In the genomic region with DNA sequence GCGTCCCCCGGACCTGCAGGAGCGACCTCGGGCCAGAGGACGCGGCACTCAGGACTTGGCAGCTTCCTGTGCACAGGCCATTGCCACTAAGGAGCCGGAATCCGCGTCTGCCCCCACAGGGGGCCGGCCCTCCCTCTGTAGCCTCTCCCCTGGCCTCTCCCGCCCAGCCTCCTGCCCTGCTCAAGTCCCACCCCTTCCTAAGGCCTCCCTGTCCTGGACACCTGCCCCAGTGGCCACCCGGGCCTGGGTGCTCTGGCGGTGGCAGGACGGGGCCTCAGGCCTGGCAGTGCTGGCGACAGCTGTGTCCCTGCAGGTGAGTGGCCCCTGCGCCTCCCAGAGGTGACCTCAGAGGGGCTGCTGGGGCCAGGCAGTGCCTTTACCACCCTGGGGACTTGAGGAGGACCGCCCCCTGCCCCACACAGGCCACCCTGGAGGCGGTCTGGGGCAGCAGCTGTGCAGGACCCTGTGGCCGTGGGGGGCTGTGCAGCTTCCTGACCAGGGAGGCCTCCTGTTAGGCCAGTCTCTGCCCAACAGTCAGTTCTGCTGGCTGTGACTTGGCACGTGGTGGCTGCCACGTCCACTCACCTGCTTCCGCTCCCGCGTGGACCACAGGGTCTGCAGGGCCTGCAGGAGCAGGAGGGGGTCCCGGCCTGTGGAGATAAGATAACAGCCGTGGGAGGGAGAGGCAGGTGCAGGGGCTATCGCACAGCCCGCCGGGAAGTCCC, we compare ENCODE assay signal across 1 cellular context.
TF ChIP-seq lines count a peak whose summit lies in the region.

No MANE protein-coding gene starts in this region.

TF ChIP-seq in K562, 482 proteins besides CTCF, POLR2A, EP300 and RAD21 (continued from another document and continues in another):
- TF ChIP-seq, protein P1, sequence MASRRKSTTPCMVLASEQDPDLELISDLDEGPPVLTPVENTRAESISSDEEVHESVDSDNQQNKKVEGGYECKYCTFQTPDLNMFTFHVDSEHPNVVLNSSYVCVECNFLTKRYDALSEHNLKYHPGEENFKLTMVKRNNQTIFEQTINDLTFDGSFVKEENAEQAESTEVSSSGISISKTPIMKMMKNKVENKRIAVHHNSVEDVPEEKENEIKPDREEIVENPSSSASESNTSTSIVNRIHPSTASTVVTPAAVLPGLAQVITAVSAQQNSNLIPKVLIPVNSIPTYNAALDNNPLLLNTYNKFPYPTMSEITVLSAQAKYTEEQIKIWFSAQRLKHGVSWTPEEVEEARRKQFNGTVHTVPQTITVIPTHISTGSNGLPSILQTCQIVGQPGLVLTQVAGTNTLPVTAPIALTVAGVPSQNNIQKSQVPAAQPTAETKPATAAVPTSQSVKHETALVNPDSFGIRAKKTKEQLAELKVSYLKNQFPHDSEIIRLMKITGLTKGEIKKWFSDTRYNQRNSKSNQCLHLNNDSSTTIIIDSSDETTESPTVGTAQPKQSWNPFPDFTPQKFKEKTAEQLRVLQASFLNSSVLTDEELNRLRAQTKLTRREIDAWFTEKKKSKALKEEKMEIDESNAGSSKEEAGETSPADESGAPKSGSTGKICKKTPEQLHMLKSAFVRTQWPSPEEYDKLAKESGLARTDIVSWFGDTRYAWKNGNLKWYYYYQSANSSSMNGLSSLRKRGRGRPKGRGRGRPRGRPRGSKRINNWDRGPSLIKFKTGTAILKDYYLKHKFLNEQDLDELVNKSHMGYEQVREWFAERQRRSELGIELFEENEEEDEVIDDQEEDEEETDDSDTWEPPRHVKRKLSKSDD (conservative IDR thresholded peaks at IDR 0.05; ENCODE audit: low read length), result no peak
- no peak for TF ChIP-seq JUN (IDR thresholded peaks at IDR 0.05; ENCODE audit: borderline replicate concordance, low read depth, low read length)
- no peak for TF ChIP-seq JUN (CRISPR knock-in tag; IDR thresholded peaks at IDR 0.05; ENCODE audit: borderline replicate concordance)
- TF ChIP-seq, protein P2, sequence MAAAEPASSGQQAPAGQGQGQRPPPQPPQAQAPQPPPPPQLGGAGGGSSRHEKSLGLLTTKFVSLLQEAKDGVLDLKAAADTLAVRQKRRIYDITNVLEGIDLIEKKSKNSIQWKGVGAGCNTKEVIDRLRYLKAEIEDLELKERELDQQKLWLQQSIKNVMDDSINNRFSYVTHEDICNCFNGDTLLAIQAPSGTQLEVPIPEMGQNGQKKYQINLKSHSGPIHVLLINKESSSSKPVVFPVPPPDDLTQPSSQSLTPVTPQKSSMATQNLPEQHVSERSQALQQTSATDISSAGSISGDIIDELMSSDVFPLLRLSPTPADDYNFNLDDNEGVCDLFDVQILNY (CRISPR knock-in tag; IDR thresholded peaks at IDR 0.05), result no peak
- peak; percentile 24; the same call in 1 of the 2 replicates for TF ChIP-seq BHLHE40 (IDR thresholded peaks at IDR 0.05; ENCODE audit: low read length)
- TF ChIP-seq PHB2 (IDR thresholded peaks at IDR 0.05; ENCODE audit: low read depth), result no peak
- peak; percentile 74 for TF ChIP-seq TEAD4 (IDR thresholded peaks at IDR 0.05; ENCODE audit: low read length)
- TF ChIP-seq TEAD4 (CRISPR knock-in tag; IDR thresholded peaks at IDR 0.05; ENCODE audit: borderline replicate concordance), result no peak
- TF ChIP-seq, protein P3, sequence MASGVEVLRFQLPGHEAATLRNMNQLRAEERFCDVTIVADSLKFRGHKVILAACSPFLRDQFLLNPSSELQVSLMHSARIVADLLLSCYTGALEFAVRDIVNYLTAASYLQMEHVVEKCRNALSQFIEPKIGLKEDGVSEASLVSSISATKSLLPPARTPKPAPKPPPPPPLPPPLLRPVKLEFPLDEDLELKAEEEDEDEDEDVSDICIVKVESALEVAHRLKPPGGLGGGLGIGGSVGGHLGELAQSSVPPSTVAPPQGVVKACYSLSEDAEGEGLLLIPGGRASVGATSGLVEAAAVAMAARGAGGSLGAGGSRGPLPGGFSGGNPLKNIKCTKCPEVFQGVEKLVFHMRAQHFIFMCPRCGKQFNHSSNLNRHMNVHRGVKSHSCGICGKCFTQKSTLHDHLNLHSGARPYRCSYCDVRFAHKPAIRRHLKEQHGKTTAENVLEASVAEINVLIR (CRISPR knock-in tag; IDR thresholded peaks at IDR 0.05), result no peak
- no peak for TF ChIP-seq CBX8 (IDR thresholded peaks at IDR 0.05; ENCODE audit: borderline replicate concordance, extremely low read depth, low read depth, low read length, poor library complexity, severe bottlenecking)
- TF ChIP-seq NELFE (IDR thresholded peaks at IDR 0.05; ENCODE audit: insufficient read depth, insufficient read length), result no peak
- TF ChIP-seq, protein P4, sequence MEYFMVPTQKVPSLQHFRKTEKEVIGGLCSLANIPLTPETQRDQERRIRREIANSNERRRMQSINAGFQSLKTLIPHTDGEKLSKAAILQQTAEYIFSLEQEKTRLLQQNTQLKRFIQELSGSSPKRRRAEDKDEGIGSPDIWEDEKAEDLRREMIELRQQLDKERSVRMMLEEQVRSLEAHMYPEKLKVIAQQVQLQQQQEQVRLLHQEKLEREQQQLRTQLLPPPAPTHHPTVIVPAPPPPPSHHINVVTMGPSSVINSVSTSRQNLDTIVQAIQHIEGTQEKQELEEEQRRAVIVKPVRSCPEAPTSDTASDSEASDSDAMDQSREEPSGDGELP (CRISPR knock-in tag; IDR thresholded peaks at IDR 0.05; ENCODE audit: borderline replicate concordance), result peak; percentile 71; the same call in 1 of the 2 replicates
- no peak; the same call in 1 of the 2 replicates for TF ChIP-seq GATA2 (CRISPR knock-in tag; IDR thresholded peaks at IDR 0.05)
- peak; percentile 84 for TF ChIP-seq ARID1B (IDR thresholded peaks at IDR 0.05)
- no peak for TF ChIP-seq CBX3 (IDR thresholded peaks at IDR 0.05; ENCODE audit: borderline replicate concordance in 1 of 2, low read length in 2 of 2)
- TF ChIP-seq, protein P5, sequence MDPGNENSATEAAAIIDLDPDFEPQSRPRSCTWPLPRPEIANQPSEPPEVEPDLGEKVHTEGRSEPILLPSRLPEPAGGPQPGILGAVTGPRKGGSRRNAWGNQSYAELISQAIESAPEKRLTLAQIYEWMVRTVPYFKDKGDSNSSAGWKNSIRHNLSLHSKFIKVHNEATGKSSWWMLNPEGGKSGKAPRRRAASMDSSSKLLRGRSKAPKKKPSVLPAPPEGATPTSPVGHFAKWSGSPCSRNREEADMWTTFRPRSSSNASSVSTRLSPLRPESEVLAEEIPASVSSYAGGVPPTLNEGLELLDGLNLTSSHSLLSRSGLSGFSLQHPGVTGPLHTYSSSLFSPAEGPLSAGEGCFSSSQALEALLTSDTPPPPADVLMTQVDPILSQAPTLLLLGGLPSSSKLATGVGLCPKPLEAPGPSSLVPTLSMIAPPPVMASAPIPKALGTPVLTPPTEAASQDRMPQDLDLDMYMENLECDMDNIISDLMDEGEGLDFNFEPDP (CRISPR knock-in tag; IDR thresholded peaks at IDR 0.05), result no peak
- TF ChIP-seq ZNF143 (CRISPR knock-in tag; IDR thresholded peaks at IDR 0.05), result 0 out of 2 replicates have a peak, but pooled peaks have one; percentile 53
- TF ChIP-seq SNIP1 (IDR thresholded peaks at IDR 0.05; ENCODE audit: low read depth), result no peak
- TF ChIP-seq NCOR1 (IDR thresholded peaks at IDR 0.05), result peak; percentile 68
- no peak for TF ChIP-seq ZNF431 (CRISPR knock-in tag; IDR thresholded peaks at IDR 0.05)
- TF ChIP-seq, protein P6, sequence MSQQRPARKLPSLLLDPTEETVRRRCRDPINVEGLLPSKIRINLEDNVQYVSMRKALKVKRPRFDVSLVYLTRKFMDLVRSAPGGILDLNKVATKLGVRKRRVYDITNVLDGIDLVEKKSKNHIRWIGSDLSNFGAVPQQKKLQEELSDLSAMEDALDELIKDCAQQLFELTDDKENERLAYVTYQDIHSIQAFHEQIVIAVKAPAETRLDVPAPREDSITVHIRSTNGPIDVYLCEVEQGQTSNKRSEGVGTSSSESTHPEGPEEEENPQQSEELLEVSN (IDR thresholded peaks at IDR 0.05; ENCODE audit: borderline replicate concordance in 1 of 2, extremely low read depth in 1 of 2, insufficient read depth in 1 of 2, insufficient read length in 1 of 2, low read depth in 1 of 2, low read length in 1 of 2, poor library complexity in 1 of 2, severe bottlenecking in 1 of 2), result no peak
- TF ChIP-seq PHTF2 (CRISPR knock-in tag; IDR thresholded peaks at IDR 0.05), result no peak
- TF ChIP-seq ZNF766 (CRISPR knock-in tag; conservative IDR thresholded peaks at IDR 0.05), result no peak
- TF ChIP-seq FOXA1 (IDR thresholded peaks at IDR 0.05; ENCODE audit: borderline replicate concordance), result no peak
- no peak for TF ChIP-seq HNRNPLL (IDR thresholded peaks at IDR 0.05; ENCODE audit: low read depth, low read length, poor library complexity, severe bottlenecking)
- TF ChIP-seq, protein P7, sequence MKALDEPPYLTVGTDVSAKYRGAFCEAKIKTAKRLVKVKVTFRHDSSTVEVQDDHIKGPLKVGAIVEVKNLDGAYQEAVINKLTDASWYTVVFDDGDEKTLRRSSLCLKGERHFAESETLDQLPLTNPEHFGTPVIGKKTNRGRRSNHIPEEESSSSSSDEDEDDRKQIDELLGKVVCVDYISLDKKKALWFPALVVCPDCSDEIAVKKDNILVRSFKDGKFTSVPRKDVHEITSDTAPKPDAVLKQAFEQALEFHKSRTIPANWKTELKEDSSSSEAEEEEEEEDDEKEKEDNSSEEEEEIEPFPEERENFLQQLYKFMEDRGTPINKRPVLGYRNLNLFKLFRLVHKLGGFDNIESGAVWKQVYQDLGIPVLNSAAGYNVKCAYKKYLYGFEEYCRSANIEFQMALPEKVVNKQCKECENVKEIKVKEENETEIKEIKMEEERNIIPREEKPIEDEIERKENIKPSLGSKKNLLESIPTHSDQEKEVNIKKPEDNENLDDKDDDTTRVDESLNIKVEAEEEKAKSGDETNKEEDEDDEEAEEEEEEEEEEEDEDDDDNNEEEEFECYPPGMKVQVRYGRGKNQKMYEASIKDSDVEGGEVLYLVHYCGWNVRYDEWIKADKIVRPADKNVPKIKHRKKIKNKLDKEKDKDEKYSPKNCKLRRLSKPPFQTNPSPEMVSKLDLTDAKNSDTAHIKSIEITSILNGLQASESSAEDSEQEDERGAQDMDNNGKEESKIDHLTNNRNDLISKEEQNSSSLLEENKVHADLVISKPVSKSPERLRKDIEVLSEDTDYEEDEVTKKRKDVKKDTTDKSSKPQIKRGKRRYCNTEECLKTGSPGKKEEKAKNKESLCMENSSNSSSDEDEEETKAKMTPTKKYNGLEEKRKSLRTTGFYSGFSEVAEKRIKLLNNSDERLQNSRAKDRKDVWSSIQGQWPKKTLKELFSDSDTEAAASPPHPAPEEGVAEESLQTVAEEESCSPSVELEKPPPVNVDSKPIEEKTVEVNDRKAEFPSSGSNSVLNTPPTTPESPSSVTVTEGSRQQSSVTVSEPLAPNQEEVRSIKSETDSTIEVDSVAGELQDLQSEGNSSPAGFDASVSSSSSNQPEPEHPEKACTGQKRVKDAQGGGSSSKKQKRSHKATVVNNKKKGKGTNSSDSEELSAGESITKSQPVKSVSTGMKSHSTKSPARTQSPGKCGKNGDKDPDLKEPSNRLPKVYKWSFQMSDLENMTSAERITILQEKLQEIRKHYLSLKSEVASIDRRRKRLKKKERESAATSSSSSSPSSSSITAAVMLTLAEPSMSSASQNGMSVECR (CRISPR knock-in tag; IDR thresholded peaks at IDR 0.05), result no peak
- peak; percentile 70 for TF ChIP-seq NFIC (IDR thresholded peaks at IDR 0.05)
- no peak for TF ChIP-seq ARHGAP35 (IDR thresholded peaks at IDR 0.05; ENCODE audit: partially characterized antibody)
- TF ChIP-seq ZNF239 (CRISPR knock-in tag; IDR thresholded peaks at IDR 0.05), result no peak
- no peak for TF ChIP-seq FOXJ3 (CRISPR knock-in tag; IDR thresholded peaks at IDR 0.05)
- peak; percentile 82 for TF ChIP-seq KLF16 (IDR thresholded peaks at IDR 0.05)
- TF ChIP-seq KAT2B (IDR thresholded peaks at IDR 0.05; ENCODE audit: low read depth, low read length), result no peak
- peak; percentile 86 for TF ChIP-seq CBFA2T2 (conservative IDR thresholded peaks at IDR 0.05)
- peak; percentile 63 for TF ChIP-seq HMGN3 (IDR thresholded peaks at IDR 0.05; ENCODE audit: borderline replicate concordance, extremely low read depth, insufficient read length, low read depth, low read length)
- no peak for TF ChIP-seq HNRNPH1 (optimal IDR thresholded peaks at IDR 0.05; ENCODE audit: low read depth, low read length)
- TF ChIP-seq, protein P8, sequence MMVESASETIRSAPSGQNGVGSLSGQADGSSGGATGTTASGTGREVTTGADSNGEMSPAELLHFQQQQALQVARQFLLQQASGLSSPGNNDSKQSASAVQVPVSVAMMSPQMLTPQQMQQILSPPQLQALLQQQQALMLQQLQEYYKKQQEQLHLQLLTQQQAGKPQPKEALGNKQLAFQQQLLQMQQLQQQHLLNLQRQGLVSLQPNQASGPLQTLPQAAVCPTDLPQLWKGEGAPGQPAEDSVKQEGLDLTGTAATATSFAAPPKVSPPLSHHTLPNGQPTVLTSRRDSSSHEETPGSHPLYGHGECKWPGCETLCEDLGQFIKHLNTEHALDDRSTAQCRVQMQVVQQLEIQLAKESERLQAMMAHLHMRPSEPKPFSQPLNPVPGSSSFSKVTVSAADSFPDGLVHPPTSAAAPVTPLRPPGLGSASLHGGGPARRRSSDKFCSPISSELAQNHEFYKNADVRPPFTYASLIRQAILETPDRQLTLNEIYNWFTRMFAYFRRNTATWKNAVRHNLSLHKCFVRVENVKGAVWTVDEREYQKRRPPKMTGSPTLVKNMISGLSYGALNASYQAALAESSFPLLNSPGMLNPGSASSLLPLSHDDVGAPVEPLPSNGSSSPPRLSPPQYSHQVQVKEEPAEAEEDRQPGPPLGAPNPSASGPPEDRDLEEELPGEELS (CRISPR knock-in tag; IDR thresholded peaks at IDR 0.05; ENCODE audit: borderline replicate concordance), result no peak
- no peak for TF ChIP-seq ZNF696 (CRISPR knock-in tag; conservative IDR thresholded peaks at IDR 0.05)
- TF ChIP-seq, protein P9, sequence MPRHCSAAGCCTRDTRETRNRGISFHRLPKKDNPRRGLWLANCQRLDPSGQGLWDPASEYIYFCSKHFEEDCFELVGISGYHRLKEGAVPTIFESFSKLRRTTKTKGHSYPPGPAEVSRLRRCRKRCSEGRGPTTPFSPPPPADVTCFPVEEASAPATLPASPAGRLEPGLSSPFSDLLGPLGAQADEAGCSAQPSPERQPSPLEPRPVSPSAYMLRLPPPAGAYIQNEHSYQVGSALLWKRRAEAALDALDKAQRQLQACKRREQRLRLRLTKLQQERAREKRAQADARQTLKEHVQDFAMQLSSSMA (CRISPR knock-in tag; IDR thresholded peaks at IDR 0.05), result no peak
- no peak for TF ChIP-seq HDAC6 (IDR thresholded peaks at IDR 0.05; ENCODE audit: low read depth, low read length)
- TF ChIP-seq XRCC3 (IDR thresholded peaks at IDR 0.05), result no peak
- no peak for TF ChIP-seq KDM2B (CRISPR knock-in tag; IDR thresholded peaks at IDR 0.05)
- TF ChIP-seq TEAD1 (CRISPR knock-in tag; IDR thresholded peaks at IDR 0.05), result peak in 1 of 2 experiments; percentile 39; a peak in 1 of 4 replicates
- TF ChIP-seq TRIM24 (IDR thresholded peaks at IDR 0.05), result peak; percentile 37 to 68; a peak in 3 of 4 replicates
- no peak for TF ChIP-seq SMARCC2 (IDR thresholded peaks at IDR 0.05; ENCODE audit: low read depth)
- no peak for TF ChIP-seq MYBL2 (IDR thresholded peaks at IDR 0.05; ENCODE audit: low read depth)
- TF ChIP-seq MYBL2 (CRISPR knock-in tag; IDR thresholded peaks at IDR 0.05; ENCODE audit: borderline replicate concordance), result no peak
